Comparison of ENCODE assay signal across 19 cellular contexts in the genomic region with DNA sequence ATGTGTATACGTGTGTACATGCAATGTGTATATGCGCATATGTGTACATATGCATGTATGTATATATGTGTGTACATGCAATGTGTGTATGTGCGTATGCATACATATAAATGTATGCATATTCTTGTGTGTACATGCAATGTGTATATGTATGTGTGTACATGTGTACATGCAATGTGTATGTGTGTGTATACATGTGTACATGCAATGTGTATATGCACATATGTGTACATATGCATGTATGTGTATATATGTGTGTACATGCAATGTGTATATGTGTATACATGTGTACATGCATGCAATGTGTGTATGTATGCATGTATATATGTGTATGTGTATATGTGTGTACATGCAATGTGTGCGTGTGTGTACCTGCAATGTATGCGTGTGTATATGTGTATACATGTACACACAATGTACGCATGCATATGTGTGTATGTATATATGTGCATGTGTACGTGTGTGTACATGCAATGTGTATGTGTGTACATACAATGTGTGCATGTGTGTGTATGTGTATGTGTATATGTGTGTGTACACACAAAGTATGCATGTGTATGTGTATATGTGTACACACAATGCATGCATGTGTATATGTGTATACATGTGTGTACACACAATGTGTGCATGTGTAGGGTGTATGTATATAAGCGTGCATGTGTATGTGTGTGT.
A peak's percentile ranks its signal among the peaks of the same experiment; 100 is the strongest.
DNase-seq lines count a peak whose midpoint lies in the region; ATAC-seq, FAIRE-seq and TF ChIP-seq lines count a peak whose summit lies in the region.
"Had no signal": no experiment of that assay in that cellular context is flagged by ENCODE, and none has a peak within 500 bp of the region (broad histone marks: within the 10 kb centered on the region; RNA-seq: fewer than 3 reads in every experiment).

No MANE protein-coding gene starts in this region.

- POLR2A ChIA-PET in HepG2 (lab: Yijun Ruan, JAX) (no interaction called here), WTC11 (lab: Charles Lee) (no interaction called here)

- DNase-seq in HepG2 (ENCODE audit: low spot score) (no peak), right lobe of liver (no peak), WTC11 (ENCODE audit: low spot score) (no peak), GM10266 (ENCODE audit: extremely low spot score) (no peak), globus pallidus (ENCODE audit: low spot score) (no peak), NCI-H2081 (lab: John Stamatoyannopoulos, UW) (no peak)
- DNase-seq: AML-193; Caco-2; CD4-positive, alpha-beta T cell; DMS153; DMS79; GDM1; H7; KG1 had no signal

- H3K4me1 Mint-ChIP-seq in WTC11, result peaks cover 35% of the 10 kb centered on the region

- TF ChIP-seq EP300 in HepG2 (IDR thresholded peaks at IDR 0.05; ENCODE audit: low read depth in 2 of 2, low read length in 2 of 2) (no peak), HepG2 (CRISPR knock-in tag; IDR thresholded peaks at IDR 0.05; ENCODE audit: borderline replicate concordance) (no peak)

- H3K36me3 ChIP-seq in HepG2 (replicated peaks in 1 of 2; ENCODE audit: control insufficient read depth in 1 of 2, insufficient read depth in 2 of 2, low read length in 2 of 2) (no peaks in the 10 kb centered on the region), right lobe of liver (no peaks in the 10 kb centered on the region), iPS-18a (ENCODE audit: control insufficient read depth, low read depth, low read length) (no peaks in the 10 kb centered on the region)

- in situ Hi-C loops in HepG2 (cut with HindIII; ENCODE audit: extremely low pct_ligation_motif_present, low pct_unique_long_range_greater_than_20kb), result no loop called here

- H3K27me3 ChIP-seq in HepG2 (ENCODE audit: control insufficient read depth in 1 of 2, insufficient read depth in 2 of 2, low read length in 2 of 2), result no peaks in the 10 kb centered on the region
- no peaks in the 10 kb centered on the region for H3K27me3 ChIP-seq in right lobe of liver
- no peaks in the 10 kb centered on the region for H3K27me3 ChIP-seq in iPS-18a (ENCODE audit: control insufficient read depth, insufficient read depth, low read length)

- H3K9me3 ChIP-seq in HepG2 (ENCODE audit: low read length) (peaks cover 8% of the 10 kb centered on the region; the same call in 1 of the 2 replicates), right lobe of liver (no peaks in the 10 kb centered on the region), iPS-18a (ENCODE audit: control insufficient read depth, low read depth, low read length) (no peaks in the 10 kb centered on the region)
- H3K9me3 ChIP-seq: A549, Caco-2 had no signal

- WGBS in HepG2 (ENCODE audit: low lambda C conversion rate), result 89% methylated on average over 8 of the region's 8 CpGs
- WGBS in right lobe of liver (ENCODE audit: insufficient coverage, low coverage, low lambda C conversion rate, missing lambda C conversion rate), result 89% methylated on average over 7 of the region's 8 CpGs

- TF ChIP-seq CTCF in HepG2 (CRISPR knock-in tag; IDR thresholded peaks at IDR 0.05) (no peak), right lobe of liver (IDR thresholded peaks at IDR 0.05) (no peak), WTC11 (IDR thresholded peaks at IDR 0.05) (no peak), GM10266 (IDR thresholded peaks at IDR 0.05; ENCODE audit: control insufficient read depth, insufficient read depth, low read depth, missing control alignments) (no peak)

- FAIRE-seq in HepG2 (lab: Jason Lieb, UNC), result no peak
- FAIRE-seq: A549 had no signal

- no TSS peak for BruUV-seq in HepG2 (replicated peaks; lab: Mats Ljungman, UMichigan)

- H3K4me3 Mint-ChIP-seq in WTC11, result no peak overlapping the region
- H3K4me3 Mint-ChIP-seq: CD4-positive, alpha-beta T cell had no signal

- CTCF ChIA-PET in HepG2 (lab: Yijun Ruan, JAX; ENCODE audit: low intra/inter-chr PET ratio, low total read pairs) (no interaction called here), WTC11 (lab: Charles Lee) (no interaction called here)

- H3K79me2 ChIP-seq in HepG2 (ENCODE audit: insufficient read depth, low read length), result no peaks in the 10 kb centered on the region

- H3K4me1 ChIP-seq in HepG2 (ENCODE audit: insufficient read depth, low read length) (no peaks in the 10 kb centered on the region), right lobe of liver (no peaks in the 10 kb centered on the region), iPS-18a (ENCODE audit: control insufficient read depth, low read depth, low read length) (peaks cover 20% of the 10 kb centered on the region)
- H3K4me1 ChIP-seq: A549, Caco-2 had no signal

- H4K20me1 ChIP-seq in HepG2 (ENCODE audit: insufficient read depth, low read length), result no peaks in the 10 kb centered on the region

- H3K4me2 ChIP-seq in HepG2 (ENCODE audit: low read depth, low read length), result no peak overlapping the region
- H3K4me2 ChIP-seq: A549 had no signal

- H3K4me3 ChIP-seq in HepG2 (replicated peaks in 1 of 3; ENCODE audit: insufficient read depth in 1 of 3, low read depth in 2 of 3, low read length in 3 of 3) (no peak overlapping the region), right lobe of liver (no peak overlapping the region), iPS-18a (ENCODE audit: low read length) (no peak overlapping the region)
- H3K4me3 ChIP-seq: A549 had no signal

- intact Hi-C loops in HepG2 (cut with micrococcal nuclease; ENCODE audit: unreplicated experiment), result loop anchor here (5.0 kb wide), 1 partner anchor 1067 kb away; no protein-coding TSS in a partner anchor
- intact Hi-C loops in right lobe of liver (cut with DNase I), result no loop called here

- peaks cover 10% of the 10 kb centered on the region for H3K9me3 Mint-ChIP-seq in WTC11
- H3K9me3 Mint-ChIP-seq: CD4-positive, alpha-beta T cell had no signal

- peak overlapping the region; percentile 86 for H3K27ac Mint-ChIP-seq in WTC11
- H3K27ac Mint-ChIP-seq: CD4-positive, alpha-beta T cell had no signal

- peaks cover 9% of the 10 kb centered on the region for H3K36me3 Mint-ChIP-seq in WTC11

- no peak for TF ChIP-seq RAD21 in HepG2 (CRISPR knock-in tag; IDR thresholded peaks at IDR 0.05)

- H3K9ac ChIP-seq in HepG2 (ENCODE audit: insufficient read depth, low read depth, low read length) (no peak overlapping the region), iPS-18a (ENCODE audit: low read length) (no peak overlapping the region)

- no peak for TF ChIP-seq POLR2A in HepG2 (IDR thresholded peaks at IDR 0.05; ENCODE audit: insufficient read depth in 1 of 2, low read depth in 2 of 2, low read length in 2 of 2)
- no peak for TF ChIP-seq POLR2A in right lobe of liver (IDR thresholded peaks at IDR 0.05)

- no peak overlapping the region for H2AFZ ChIP-seq in HepG2 (ENCODE audit: low read length)

- no peak for ATAC-seq in HepG2
- ATAC-seq in right lobe of liver, result no peak
- ATAC-seq in WTC11, result no peak
- ATAC-seq in GM21367 (IDR thresholded peaks at IDR 0.05; ENCODE audit: unreplicated experiment), result no peak
- ATAC-seq: A549 had no signal

- H3K27ac ChIP-seq in HepG2 (ENCODE audit: extremely low read length, insufficient read depth, low read length), result no peak overlapping the region
- H3K27ac ChIP-seq in right lobe of liver, result no peak overlapping the region
- peak overlapping the region; percentile 32 for H3K27ac ChIP-seq in iPS-18a (ENCODE audit: low read length)
- H3K27ac ChIP-seq: 22Rv1, A549, C4-2B had no signal

- H3K27me3 Mint-ChIP-seq in WTC11 (ENCODE audit: low read depth), result no peaks in the 10 kb centered on the region

TF ChIP-seq in HepG2, 621 proteins besides CTCF, POLR2A, EP300 and RAD21 (continues in another document):
- TF ChIP-seq, protein P1, sequence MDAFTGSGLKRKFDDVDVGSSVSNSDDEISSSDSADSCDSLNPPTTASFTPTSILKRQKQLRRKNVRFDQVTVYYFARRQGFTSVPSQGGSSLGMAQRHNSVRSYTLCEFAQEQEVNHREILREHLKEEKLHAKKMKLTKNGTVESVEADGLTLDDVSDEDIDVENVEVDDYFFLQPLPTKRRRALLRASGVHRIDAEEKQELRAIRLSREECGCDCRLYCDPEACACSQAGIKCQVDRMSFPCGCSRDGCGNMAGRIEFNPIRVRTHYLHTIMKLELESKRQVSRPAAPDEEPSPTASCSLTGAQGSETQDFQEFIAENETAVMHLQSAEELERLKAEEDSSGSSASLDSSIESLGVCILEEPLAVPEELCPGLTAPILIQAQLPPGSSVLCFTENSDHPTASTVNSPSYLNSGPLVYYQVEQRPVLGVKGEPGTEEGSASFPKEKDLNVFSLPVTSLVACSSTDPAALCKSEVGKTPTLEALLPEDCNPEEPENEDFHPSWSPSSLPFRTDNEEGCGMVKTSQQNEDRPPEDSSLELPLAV (CRISPR knock-in tag; conservative IDR thresholded peaks at IDR 0.05; ENCODE audit: low read depth), result no peak
- TF ChIP-seq SMARCE1 (IDR thresholded peaks at IDR 0.05; ENCODE audit: borderline replicate concordance) (no peak), ZNF775 (CRISPR knock-in tag; IDR thresholded peaks at IDR 0.05; ENCODE audit: borderline replicate concordance) (no peak), GABPA (IDR thresholded peaks at IDR 0.05; ENCODE audit: low read depth, low read length) (no peak), GABPA (CRISPR knock-in tag; IDR thresholded peaks at IDR 0.05; ENCODE audit: low read depth) (no peak), ZNF780A (CRISPR knock-in tag; IDR thresholded peaks at IDR 0.05) (no peak), ZNF350 (CRISPR knock-in tag; IDR thresholded peaks at IDR 0.05; ENCODE audit: borderline replicate concordance, low read depth) (no peak), ZNF382 (CRISPR knock-in tag; IDR thresholded peaks at IDR 0.05; ENCODE audit: borderline replicate concordance) (no peak)

TF ChIP-seq in WTC11, 78 proteins besides CTCF, POLR2A, EP300 and RAD21 (continues in another document):
- no peak for TF ChIP-seq FOXP4 (CRISPR knock-in tag; IDR thresholded peaks at IDR 0.05)
